Comparison of ENCODE assay signal across 13 cellular contexts in the genomic region with DNA sequence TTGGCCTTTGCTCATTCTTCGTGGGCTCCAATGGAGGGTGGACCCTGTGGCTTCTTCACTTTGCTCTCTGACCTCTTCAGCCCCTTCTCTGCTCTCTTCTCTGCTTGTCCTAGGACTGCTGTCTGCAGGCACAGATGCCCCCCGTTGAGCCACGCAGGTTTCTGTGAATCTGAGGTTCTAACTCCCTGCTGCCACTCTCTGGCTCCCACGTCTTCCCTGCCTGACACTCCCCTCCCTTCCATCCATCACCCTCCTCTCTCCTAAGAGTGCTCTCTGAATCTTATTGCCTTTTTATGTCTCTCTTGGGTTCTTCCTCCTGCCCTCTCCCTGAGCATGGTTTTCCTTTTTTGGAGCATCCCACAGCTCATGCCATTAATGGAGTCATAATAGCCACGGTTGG.
DNase-seq lines count a peak whose midpoint lies in the region; ATAC-seq lines count a peak whose summit lies in the region.
"Had no signal": no experiment of that assay in that cellular context is flagged by ENCODE, and none has a peak within 500 bp of the region (broad histone marks: within the 10 kb centered on the region; RNA-seq: fewer than 3 reads in every experiment).

No MANE protein-coding gene starts in this region.

- H2BK5ac ChIP-seq in mesendoderm (ENCODE audit: low read length): no peak overlapping the region

- no peak overlapping the region for H2BK120ac ChIP-seq in mesendoderm (ENCODE audit: low read depth, low read length)

- H4K8ac ChIP-seq in mesendoderm (ENCODE audit: low read depth, low read length): no peak overlapping the region

- H3K9ac ChIP-seq in Karpas-422 (ENCODE audit: low read length) (peak overlapping the region; percentile 21), mesendoderm (ENCODE audit: low read length) (no peak overlapping the region)

- no peak overlapping the region for H2BK15ac ChIP-seq in mesendoderm (replicated peaks; ENCODE audit: low read depth)

- H3K79me1 ChIP-seq in mesendoderm (ENCODE audit: low read length): no peaks in the 10 kb centered on the region

- H3K23ac ChIP-seq in mesendoderm (ENCODE audit: low read length): no peak overlapping the region

- no peak overlapping the region for H2AK5ac ChIP-seq in mesendoderm (ENCODE audit: low read length)

- H3K9me3 ChIP-seq in Karpas-422 (ENCODE audit: low read length): no peaks in the 10 kb centered on the region
- H3K9me3 ChIP-seq: A549 had no signal

- H3K9me2 ChIP-seq in Karpas-422 (replicated peaks; ENCODE audit: insufficient read depth, low read length): no peaks in the 10 kb centered on the region

- no peaks in the 10 kb centered on the region; the same call in 1 of the 2 replicates for H3K36me3 ChIP-seq in Karpas-422 (ENCODE audit: insufficient read depth, low read length)
- no peaks in the 10 kb centered on the region for H3K36me3 ChIP-seq in mesendoderm (ENCODE audit: control insufficient read depth, insufficient read depth, low read length)

- no CpG with 5 or more reads among the region's 5 CpGs for WGBS in mesendoderm (ENCODE audit: extremely low coverage, insufficient coverage, low lambda C conversion rate)

- H4K20me1 ChIP-seq in Karpas-422 (ENCODE audit: insufficient read depth, low read depth, low read length): peaks cover 4% of the 10 kb centered on the region; the same call in 1 of the 2 replicates

- H3K18ac ChIP-seq in mesendoderm (ENCODE audit: low read length): no peak overlapping the region

- ATAC-seq in GM18520 (IDR thresholded peaks at IDR 0.05; ENCODE audit: unreplicated experiment): no peak
- ATAC-seq: A549; CD8-positive, alpha-beta T cell had no signal

- H3K4me1 ChIP-seq in Karpas-422 (ENCODE audit: low read length): peaks cover 54% of the 10 kb centered on the region
- peaks cover 7% of the 10 kb centered on the region for H3K4me1 ChIP-seq in mesendoderm (ENCODE audit: control insufficient read depth, low read depth, low read length)
- H3K4me1 ChIP-seq: A549 had no signal

- H3K27me3 ChIP-seq in Karpas-422 (ENCODE audit: low read length) (no peaks in the 10 kb centered on the region), mesendoderm (ENCODE audit: insufficient read depth, low read length, poor library complexity) (no peaks in the 10 kb centered on the region)

- H4K5ac ChIP-seq in mesendoderm (ENCODE audit: low read length): no peak overlapping the region

- no peak overlapping the region for H2AFZ ChIP-seq in Karpas-422 (ENCODE audit: low read length)

- DNase-seq in Karpas-422: no peak
- DNase-seq in caudate nucleus (lab: John Stamatoyannopoulos, UW): peak in 22 of 61 donors; percentile 5 to 79 (median 24)
- peak in 26 of 42 donors; percentile 24 to 85 (median 57) for DNase-seq in head of caudate nucleus
- DNase-seq in putamen (ENCODE audit: low spot score): peak; percentile 52
- DNase-seq in AG08395 (ENCODE audit: low spot score): no peak
- DNase-seq in mesendoderm: no peak
- DNase-seq: CD8-positive, alpha-beta T cell; DMS153; DND-41; GDM1; HCEC 1CT had no signal

- H3K79me2 ChIP-seq in Karpas-422 (ENCODE audit: low read length) (no peaks in the 10 kb centered on the region), mesendoderm (ENCODE audit: control insufficient read depth, insufficient read depth, low read length) (no peaks in the 10 kb centered on the region)

- H3K4me2 ChIP-seq in Karpas-422 (ENCODE audit: low read depth, low read length, poor library complexity, severe bottlenecking) (peak overlapping the region; percentile 57), mesendoderm (ENCODE audit: low read length) (no peak overlapping the region)
- H3K4me2 ChIP-seq: A549 had no signal

- H3K4me3 ChIP-seq in Karpas-422 (ENCODE audit: low read length): no peak overlapping the region
- no peak overlapping the region for H3K4me3 ChIP-seq in mesendoderm (ENCODE audit: low read length)
- H3K4me3 ChIP-seq: A549 had no signal

- H3K4ac ChIP-seq in mesendoderm (ENCODE audit: low read depth, low read length): no peak overlapping the region

- no peak overlapping the region for H3K56ac ChIP-seq in mesendoderm (ENCODE audit: low read length)

- no peak overlapping the region for H3K27ac ChIP-seq in Karpas-422 (ENCODE audit: low read length)
- peak overlapping the region; percentile 26 for H3K27ac ChIP-seq in caudate nucleus (ENCODE audit: low read depth, low read length)
- H3K27ac ChIP-seq in mesendoderm (ENCODE audit: low read depth, low read length): no peak overlapping the region
- H3K27ac ChIP-seq: A549 had no signal

- intact Hi-C loops in head of caudate nucleus (cut with DNase I): no loop called here

Comparison
In these comparisons a context has a peak if more than half of its experiments do, and no peak if none do; other contexts are left out.
1. DNase-seq: peak in head of caudate nucleus (26 of 42) and putamen (single experiment); none in Karpas-422 (single experiment), AG08395 (single experiment) and mesendoderm (single experiment).